In genomic region chr1:94646786-94647555, GRCh38 we compare ENCODE assay signal across 20 cellular contexts.
DNase-seq lines count a peak whose midpoint lies in the region; ATAC-seq, FAIRE-seq and TF ChIP-seq lines count a peak whose summit lies in the region.
"Had no signal": no experiment of that assay in that cellular context is flagged by ENCODE, and none has a peak within 500 bp of the region (broad histone marks: within the 10 kb centered on the region; RNA-seq: fewer than 3 reads in every experiment).

No MANE protein-coding gene starts in this region.

- H3K36me3 ChIP-seq in esophagus muscularis mucosa, result no peaks in the 10 kb centered on the region
- H3K36me3 ChIP-seq in left lung, result no peaks in the 10 kb centered on the region
- H3K36me3 ChIP-seq: SJCRH30 had no signal

- H3K27ac ChIP-seq in RWPE1 (peak overlapping the region; percentile 79), esophagus muscularis mucosa (replicated peaks in 1 of 4) (peak overlapping the region in 3 of 4 donors; percentile 72 to 78 (median 77)), left lung (no peak overlapping the region)
- H3K27ac ChIP-seq: SJCRH30 had no signal

- peaks cover 20% of the 10 kb centered on the region for H3K4me1 Mint-ChIP-seq in osteocyte (ENCODE audit: unreplicated experiment)

- ATAC-seq in left lung (no peak), HG02885 (IDR thresholded peaks at IDR 0.05; ENCODE audit: poor library complexity, unreplicated experiment) (no peak)

- no peak for TF ChIP-seq POLR2A in esophagus muscularis mucosa (IDR thresholded peaks at IDR 0.05; ENCODE audit: low read depth)
- no peak for TF ChIP-seq POLR2A in GM12891 (IDR thresholded peaks at IDR 0.05; ENCODE audit: low read depth, low read length)

- H3K9me3 ChIP-seq in esophagus muscularis mucosa (no peaks in the 10 kb centered on the region), left lung (no peaks in the 10 kb centered on the region)
- H3K9me3 ChIP-seq: SJCRH30 had no signal

- TF ChIP-seq EP300 in esophagus muscularis mucosa (IDR thresholded peaks at IDR 0.05), result no peak

- no peaks in the 10 kb centered on the region for H3K27me3 Mint-ChIP-seq in osteocyte (ENCODE audit: unreplicated experiment)
- H3K27me3 Mint-ChIP-seq: brain had no signal

- intact Hi-C loops in esophagus muscularis mucosa (cut with DNase I), result no loop called here
- intact Hi-C loops in left lung (cut with DNase I), result no loop called here

- no peaks in the 10 kb centered on the region for H3K36me3 Mint-ChIP-seq in osteocyte (ENCODE audit: unreplicated experiment)
- H3K36me3 Mint-ChIP-seq: brain had no signal

- H3K27ac Mint-ChIP-seq in osteocyte (ENCODE audit: unreplicated experiment), result peak overlapping the region; percentile 46

- no peak for FAIRE-seq in GM12891 (lab: Jason Lieb, UNC)
- FAIRE-seq: D721Med, HTR-8/SVneo, TTC549 had no signal

- H3K4me3 ChIP-seq in esophagus muscularis mucosa (no peak overlapping the region), left lung (no peak overlapping the region)
- H3K4me3 ChIP-seq: SJCRH30 had no signal

- H3K4me1 ChIP-seq in esophagus muscularis mucosa (peaks cover 0 to 23% (median 18%) of the 10 kb centered on the region in 4 donors), left lung (no peaks in the 10 kb centered on the region)

- no peak overlapping the region for H3K4me3 Mint-ChIP-seq in osteocyte (ENCODE audit: unreplicated experiment)
- H3K4me3 Mint-ChIP-seq: brain, H9 had no signal

- H3K9me3 Mint-ChIP-seq in osteocyte (ENCODE audit: unreplicated experiment), result no peaks in the 10 kb centered on the region
- H3K9me3 Mint-ChIP-seq: brain, H9 had no signal

- CTCF ChIA-PET in RWPE1 (lab: Yijun Ruan, JAX), result no interaction called here

- 85% methylated on average over 6 of the region's 6 CpGs for WGBS in esophagus muscularis mucosa

- H3K27me3 ChIP-seq in esophagus muscularis mucosa (no peaks in the 10 kb centered on the region), left lung (no peaks in the 10 kb centered on the region)
- H3K27me3 ChIP-seq: SJCRH30 had no signal

- no peak for TF ChIP-seq CTCF in RWPE1 (conservative IDR thresholded peaks at IDR 0.05; ENCODE audit: low read depth)
- TF ChIP-seq CTCF in esophagus muscularis mucosa (IDR thresholded peaks at IDR 0.05), result no peak
- TF ChIP-seq CTCF in osteocyte (IDR thresholded peaks at IDR 0.05), result no peak
- TF ChIP-seq CTCF in left lung (IDR thresholded peaks at IDR 0.05), result no peak

- DNase-seq in EH (ENCODE audit: low read depth) (peak; percentile 74), RWPE1 (ENCODE audit: low spot score) (no peak), esophagus muscularis mucosa (ENCODE audit: extremely low spot score) (no peak), osteocyte (ENCODE audit: extremely low spot score, unreplicated experiment) (no peak), left lung (no peak), GM12891 (ENCODE audit: insufficient read length, low spot score) (no peak), NOMO-1 (lab: John Stamatoyannopoulos, UW; ENCODE audit: unreplicated experiment in 2 of 2) (no peak)
- DNase-seq: activated CD4-positive, alpha-beta T cell treated with anti-CD3 and anti-CD28 coated beads, Interleukin-2, amount 50 U/mL, for 1 hour; activated naive CD4-positive, alpha-beta T cell treated with anti-CD3 and anti-CD28 coated beads, Interleukin-2, amount 50 U/mL, for 16 hours; H9; MM.1S; NCI-H187 treated with DMSO at 0.1 percent for 48 hours; SJCRH30; stimulated activated CD4-positive, alpha-beta T cell treated with anti-CD3 and anti-CD28 coated beads, Interleukin-12 subunit alpha, Interleukin-12 subunit beta, amount 100 ng/mL, for 4 hours; stimulated activated naive CD4-positive, alpha-beta T cell had no signal

- POLR2A ChIA-PET in RWPE1 (lab: Yijun Ruan, JAX; ENCODE audit: low non-redundant PET), result interaction anchor here (0.7 to 0.9 kb wide), 2 partner anchors 23 to 27 kb away, joined by 3 read pairs; no protein-coding TSS in a partner anchor

TF ChIP-seq in GM12891, 5 proteins besides CTCF, POLR2A, EP300 and RAD21:
- TF ChIP-seq POLR2AphosphoS5 (IDR thresholded peaks at IDR 0.05; ENCODE audit: low read depth, low read length), result no peak

Comparison
In these comparisons a context has a peak if more than half of its experiments do, and no peak if none do; other contexts are left out.
1. H3K27ac ChIP-seq: peak in RWPE1 (single experiment) and esophagus muscularis mucosa (3 of 4); none in left lung (0 of 2).